ENCODE assay signal across 1 cellular context in the genomic region with DNA sequence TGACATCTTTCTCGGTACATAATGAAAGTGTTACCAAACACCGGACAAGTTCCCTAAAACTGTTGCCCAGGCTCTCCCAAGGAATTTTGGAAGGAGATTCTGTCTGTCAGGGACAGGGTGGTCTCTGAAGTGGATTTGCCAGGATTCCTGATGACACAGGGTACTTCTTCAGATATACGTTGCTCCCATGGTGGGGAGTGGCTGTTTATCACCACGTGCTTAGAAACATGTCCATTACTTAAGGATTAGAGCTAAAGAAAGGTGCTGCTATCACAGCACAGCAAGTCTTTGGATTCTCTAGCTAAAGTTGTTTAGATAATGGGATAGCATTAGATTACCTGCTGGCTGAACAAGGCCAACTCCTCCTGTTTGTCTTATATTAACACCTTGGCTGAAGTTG.
TF ChIP-seq lines count a peak whose summit lies in the region.

No MANE protein-coding gene starts in this region.

TF ChIP-seq in K562, 482 proteins besides CTCF, POLR2A, EP300 and RAD21:
- TF ChIP-seq HOXB6 (CRISPR knock-in tag; IDR thresholded peaks at IDR 0.05; ENCODE audit: borderline replicate concordance) (no peak), SETDB1 (IDR thresholded peaks at IDR 0.05; ENCODE audit: low read length) (no peak), ARID2 (IDR thresholded peaks at IDR 0.05) (no peak), ZNF589 (CRISPR knock-in tag; IDR thresholded peaks at IDR 0.05; ENCODE audit: low read depth) (peak; percentile 51; the same call in 1 of the 2 replicates), PTTG1 (tag; IDR thresholded peaks at IDR 0.05; ENCODE audit: low read depth) (no peak), L3MBTL2 (IDR thresholded peaks at IDR 0.05) (peak; percentile 58), CREBBP (IDR thresholded peaks at IDR 0.05; ENCODE audit: low read depth, low read length) (no peak), ZNF140 (CRISPR knock-in tag; IDR thresholded peaks at IDR 0.05) (no peak)
- TF ChIP-seq, protein P1, sequence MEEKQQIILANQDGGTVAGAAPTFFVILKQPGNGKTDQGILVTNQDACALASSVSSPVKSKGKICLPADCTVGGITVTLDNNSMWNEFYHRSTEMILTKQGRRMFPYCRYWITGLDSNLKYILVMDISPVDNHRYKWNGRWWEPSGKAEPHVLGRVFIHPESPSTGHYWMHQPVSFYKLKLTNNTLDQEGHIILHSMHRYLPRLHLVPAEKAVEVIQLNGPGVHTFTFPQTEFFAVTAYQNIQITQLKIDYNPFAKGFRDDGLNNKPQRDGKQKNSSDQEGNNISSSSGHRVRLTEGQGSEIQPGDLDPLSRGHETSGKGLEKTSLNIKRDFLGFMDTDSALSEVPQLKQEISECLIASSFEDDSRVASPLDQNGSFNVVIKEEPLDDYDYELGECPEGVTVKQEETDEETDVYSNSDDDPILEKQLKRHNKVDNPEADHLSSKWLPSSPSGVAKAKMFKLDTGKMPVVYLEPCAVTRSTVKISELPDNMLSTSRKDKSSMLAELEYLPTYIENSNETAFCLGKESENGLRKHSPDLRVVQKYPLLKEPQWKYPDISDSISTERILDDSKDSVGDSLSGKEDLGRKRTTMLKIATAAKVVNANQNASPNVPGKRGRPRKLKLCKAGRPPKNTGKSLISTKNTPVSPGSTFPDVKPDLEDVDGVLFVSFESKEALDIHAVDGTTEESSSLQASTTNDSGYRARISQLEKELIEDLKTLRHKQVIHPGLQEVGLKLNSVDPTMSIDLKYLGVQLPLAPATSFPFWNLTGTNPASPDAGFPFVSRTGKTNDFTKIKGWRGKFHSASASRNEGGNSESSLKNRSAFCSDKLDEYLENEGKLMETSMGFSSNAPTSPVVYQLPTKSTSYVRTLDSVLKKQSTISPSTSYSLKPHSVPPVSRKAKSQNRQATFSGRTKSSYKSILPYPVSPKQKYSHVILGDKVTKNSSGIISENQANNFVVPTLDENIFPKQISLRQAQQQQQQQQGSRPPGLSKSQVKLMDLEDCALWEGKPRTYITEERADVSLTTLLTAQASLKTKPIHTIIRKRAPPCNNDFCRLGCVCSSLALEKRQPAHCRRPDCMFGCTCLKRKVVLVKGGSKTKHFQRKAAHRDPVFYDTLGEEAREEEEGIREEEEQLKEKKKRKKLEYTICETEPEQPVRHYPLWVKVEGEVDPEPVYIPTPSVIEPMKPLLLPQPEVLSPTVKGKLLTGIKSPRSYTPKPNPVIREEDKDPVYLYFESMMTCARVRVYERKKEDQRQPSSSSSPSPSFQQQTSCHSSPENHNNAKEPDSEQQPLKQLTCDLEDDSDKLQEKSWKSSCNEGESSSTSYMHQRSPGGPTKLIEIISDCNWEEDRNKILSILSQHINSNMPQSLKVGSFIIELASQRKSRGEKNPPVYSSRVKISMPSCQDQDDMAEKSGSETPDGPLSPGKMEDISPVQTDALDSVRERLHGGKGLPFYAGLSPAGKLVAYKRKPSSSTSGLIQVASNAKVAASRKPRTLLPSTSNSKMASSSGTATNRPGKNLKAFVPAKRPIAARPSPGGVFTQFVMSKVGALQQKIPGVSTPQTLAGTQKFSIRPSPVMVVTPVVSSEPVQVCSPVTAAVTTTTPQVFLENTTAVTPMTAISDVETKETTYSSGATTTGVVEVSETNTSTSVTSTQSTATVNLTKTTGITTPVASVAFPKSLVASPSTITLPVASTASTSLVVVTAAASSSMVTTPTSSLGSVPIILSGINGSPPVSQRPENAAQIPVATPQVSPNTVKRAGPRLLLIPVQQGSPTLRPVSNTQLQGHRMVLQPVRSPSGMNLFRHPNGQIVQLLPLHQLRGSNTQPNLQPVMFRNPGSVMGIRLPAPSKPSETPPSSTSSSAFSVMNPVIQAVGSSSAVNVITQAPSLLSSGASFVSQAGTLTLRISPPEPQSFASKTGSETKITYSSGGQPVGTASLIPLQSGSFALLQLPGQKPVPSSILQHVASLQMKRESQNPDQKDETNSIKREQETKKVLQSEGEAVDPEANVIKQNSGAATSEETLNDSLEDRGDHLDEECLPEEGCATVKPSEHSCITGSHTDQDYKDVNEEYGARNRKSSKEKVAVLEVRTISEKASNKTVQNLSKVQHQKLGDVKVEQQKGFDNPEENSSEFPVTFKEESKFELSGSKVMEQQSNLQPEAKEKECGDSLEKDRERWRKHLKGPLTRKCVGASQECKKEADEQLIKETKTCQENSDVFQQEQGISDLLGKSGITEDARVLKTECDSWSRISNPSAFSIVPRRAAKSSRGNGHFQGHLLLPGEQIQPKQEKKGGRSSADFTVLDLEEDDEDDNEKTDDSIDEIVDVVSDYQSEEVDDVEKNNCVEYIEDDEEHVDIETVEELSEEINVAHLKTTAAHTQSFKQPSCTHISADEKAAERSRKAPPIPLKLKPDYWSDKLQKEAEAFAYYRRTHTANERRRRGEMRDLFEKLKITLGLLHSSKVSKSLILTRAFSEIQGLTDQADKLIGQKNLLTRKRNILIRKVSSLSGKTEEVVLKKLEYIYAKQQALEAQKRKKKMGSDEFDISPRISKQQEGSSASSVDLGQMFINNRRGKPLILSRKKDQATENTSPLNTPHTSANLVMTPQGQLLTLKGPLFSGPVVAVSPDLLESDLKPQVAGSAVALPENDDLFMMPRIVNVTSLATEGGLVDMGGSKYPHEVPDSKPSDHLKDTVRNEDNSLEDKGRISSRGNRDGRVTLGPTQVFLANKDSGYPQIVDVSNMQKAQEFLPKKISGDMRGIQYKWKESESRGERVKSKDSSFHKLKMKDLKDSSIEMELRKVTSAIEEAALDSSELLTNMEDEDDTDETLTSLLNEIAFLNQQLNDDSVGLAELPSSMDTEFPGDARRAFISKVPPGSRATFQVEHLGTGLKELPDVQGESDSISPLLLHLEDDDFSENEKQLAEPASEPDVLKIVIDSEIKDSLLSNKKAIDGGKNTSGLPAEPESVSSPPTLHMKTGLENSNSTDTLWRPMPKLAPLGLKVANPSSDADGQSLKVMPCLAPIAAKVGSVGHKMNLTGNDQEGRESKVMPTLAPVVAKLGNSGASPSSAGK (IDR thresholded peaks at IDR 0.05): 0 out of 2 replicates have a peak, but pooled peaks have one; percentile 8
- TF ChIP-seq, protein P2, sequence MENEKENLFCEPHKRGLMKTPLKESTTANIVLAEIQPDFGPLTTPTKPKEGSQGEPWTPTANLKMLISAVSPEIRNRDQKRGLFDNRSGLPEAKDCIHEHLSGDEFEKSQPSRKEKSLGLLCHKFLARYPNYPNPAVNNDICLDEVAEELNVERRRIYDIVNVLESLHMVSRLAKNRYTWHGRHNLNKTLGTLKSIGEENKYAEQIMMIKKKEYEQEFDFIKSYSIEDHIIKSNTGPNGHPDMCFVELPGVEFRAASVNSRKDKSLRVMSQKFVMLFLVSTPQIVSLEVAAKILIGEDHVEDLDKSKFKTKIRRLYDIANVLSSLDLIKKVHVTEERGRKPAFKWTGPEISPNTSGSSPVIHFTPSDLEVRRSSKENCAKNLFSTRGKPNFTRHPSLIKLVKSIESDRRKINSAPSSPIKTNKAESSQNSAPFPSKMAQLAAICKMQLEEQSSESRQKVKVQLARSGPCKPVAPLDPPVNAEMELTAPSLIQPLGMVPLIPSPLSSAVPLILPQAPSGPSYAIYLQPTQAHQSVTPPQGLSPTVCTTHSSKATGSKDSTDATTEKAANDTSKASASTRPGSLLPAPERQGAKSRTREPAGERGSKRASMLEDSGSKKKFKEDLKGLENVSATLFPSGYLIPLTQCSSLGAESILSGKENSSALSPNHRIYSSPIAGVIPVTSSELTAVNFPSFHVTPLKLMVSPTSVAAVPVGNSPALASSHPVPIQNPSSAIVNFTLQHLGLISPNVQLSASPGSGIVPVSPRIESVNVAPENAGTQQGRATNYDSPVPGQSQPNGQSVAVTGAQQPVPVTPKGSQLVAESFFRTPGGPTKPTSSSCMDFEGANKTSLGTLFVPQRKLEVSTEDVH (IDR thresholded peaks at IDR 0.05; ENCODE audit: low read depth, partially characterized antibody): no peak
